ENCODE assay signal across 9 cellular contexts in the genomic region with DNA sequence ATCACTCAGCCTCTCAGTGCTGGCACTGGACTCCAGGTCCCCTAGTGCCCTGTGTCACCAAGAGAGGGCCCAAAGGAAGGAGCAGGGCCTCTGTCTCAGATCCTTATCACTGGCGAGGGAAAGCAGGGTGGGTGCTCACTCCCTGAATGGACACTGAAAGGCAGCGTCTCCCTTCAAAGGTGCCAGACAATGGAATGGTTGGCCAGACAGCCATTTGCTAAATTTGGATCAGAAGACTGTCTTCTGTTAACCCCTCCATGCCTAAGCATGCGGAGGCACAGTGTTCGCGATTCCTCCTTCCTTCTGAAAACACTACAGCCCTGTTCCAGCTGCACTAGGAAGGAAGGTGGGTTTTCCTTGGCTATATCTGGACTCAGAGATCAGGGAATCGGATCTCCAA. TPM values are rescaled to one million over a fixed set of nuclear protein-coding genes. Genes with fewer than 3 reads are reported as not detected.
DNase-seq lines count a peak whose midpoint lies in the region; ATAC-seq and TF ChIP-seq lines count a peak whose summit lies in the region.
"Had no signal": no experiment of that assay in that cellular context is flagged by ENCODE, and none has a peak within 500 bp of the region (broad histone marks: within the 10 kb centered on the region; RNA-seq: fewer than 3 reads in every experiment).

No MANE protein-coding gene starts in this region.

- ATAC-seq in T-cell (replicated peaks in 1 of 4) (no peak), HG02571 (IDR thresholded peaks at IDR 0.05; ENCODE audit: unreplicated experiment) (no peak)

- H3K4me3 Mint-ChIP-seq in T-cell, result peak overlapping the region in 2 of 3 donors; percentile 31 to 96
- H3K4me3 Mint-ChIP-seq in glutamatergic neuron (ENCODE audit: unreplicated experiment), result peak overlapping the region; percentile 63

- H3K4me3 ChIP-seq in GM12864 (ENCODE audit: low read depth, low read length), result no peak overlapping the region
- H3K4me3 ChIP-seq in skeletal muscle satellite cell (ENCODE audit: low read length), result peak overlapping the region; percentile 60

- DNase-seq in GM12864 (ENCODE audit: low read depth) (no peak), T-cell (no peak), glutamatergic neuron (no peak), cerebellar nuclear complex (lab: John Stamatoyannopoulos, UW) (no peak)
- no peak for DNase-seq in activated CD4-positive, alpha-beta T cell treated with anti-CD3 and anti-CD28 coated beads, Interleukin-2, amount 50 U/mL, for 1 hour
- no peak for DNase-seq in central memory CD4-positive, alpha-beta T cell

- peaks cover 9 to 25% of the 10 kb centered on the region in 2 donors for H3K27me3 Mint-ChIP-seq in T-cell
- H3K27me3 Mint-ChIP-seq in glutamatergic neuron (ENCODE audit: unreplicated experiment), result peaks cover 28% of the 10 kb centered on the region

- H3K9ac ChIP-seq in skeletal muscle satellite cell (ENCODE audit: low read depth, low read length), result no peak overlapping the region

- H3K4me2 ChIP-seq in skeletal muscle satellite cell (ENCODE audit: low read length), result peak overlapping the region; percentile 81

- H3K36me3 ChIP-seq in skeletal muscle satellite cell (ENCODE audit: insufficient read depth, low read length), result no peaks in the 10 kb centered on the region
- H3K36me3 ChIP-seq: HAP-1 had no signal

- CTCF ChIA-PET in T-cell (lab: Charles Lee), result interaction anchor here (0.5 to 3.1 kb wide), 18 partner anchors 9 to 1702 kb away, joined by 3 to 26 read pairs (median 4); partner anchors contain the start of genes MLLT6 (in 1 of the 2) and RPL23 (in 1 of the 2)

- no peaks in the 10 kb centered on the region for H3K9me3 ChIP-seq in skeletal muscle satellite cell (replicated peaks; ENCODE audit: low read length)
- H3K9me3 ChIP-seq: HAP-1 had no signal

- H3K27ac Mint-ChIP-seq in T-cell (no peak overlapping the region), glutamatergic neuron (ENCODE audit: unreplicated experiment) (no peak overlapping the region)

- H3K4me1 Mint-ChIP-seq in T-cell (peaks cover 20 to 31% (median 20%) of the 10 kb centered on the region in 3 donors), glutamatergic neuron (ENCODE audit: low read depth, unreplicated experiment) (peaks cover 8% of the 10 kb centered on the region)

- peaks cover 72% of the 10 kb centered on the region for H3K27me3 ChIP-seq in skeletal muscle satellite cell (ENCODE audit: control insufficient read depth, insufficient read depth, low read length)

- H3K9me3 Mint-ChIP-seq in T-cell, result no peaks in the 10 kb centered on the region
- peaks cover 7% of the 10 kb centered on the region for H3K9me3 Mint-ChIP-seq in glutamatergic neuron (ENCODE audit: unreplicated experiment)

- POLR2A ChIA-PET in T-cell (lab: Charles Lee), result interaction anchor here in 1 of 2 donors (0.6 kb wide), 1 partner anchor 589 kb away, joined by 5 read pairs; no protein-coding TSS in a partner anchor

- H3K36me3 Mint-ChIP-seq in T-cell (no peaks in the 10 kb centered on the region), glutamatergic neuron (ENCODE audit: unreplicated experiment) (no peaks in the 10 kb centered on the region)

- TF ChIP-seq CTCF in GM12864 (IDR thresholded peaks at IDR 0.05; ENCODE audit: low read depth, low read length, missing control alignments) (peak; percentile 1), glutamatergic neuron (IDR thresholded peaks at IDR 0.05; ENCODE audit: partially characterized antibody, unreplicated experiment) (no peak)

- peaks cover 17% of the 10 kb centered on the region for H3K4me1 ChIP-seq in skeletal muscle satellite cell (ENCODE audit: control insufficient read depth, insufficient read depth, low read length)

RNA-seq across cellular contexts. Expression of gene SRCIN1, which starts 48.4 kb away (rescaled TPM):
- total RNA-seq in T-cell (under 1 TPM in 4 of 5 donors, not detected in 1; 0.13 to 0.85 (median 0.28) TPM), glutamatergic neuron (ENCODE audit: unreplicated experiment) (20.8 TPM)
- total RNA-seq in skeletal muscle satellite cell (2012; rRNA removed), result under 0.01 TPM in 1 of 2 replicates, not detected in the other

Comparison
In these comparisons a context has a peak if more than half of its experiments do, and no peak if none do; other contexts are left out.
1. RNA of gene SRCIN1, which starts 48.4 kb away (total RNA-seq): 20.8 TPM in glutamatergic neuron (single experiment); 0.13 to 0.85 TPM in T-cell; every median in the first group is over 10 times any median in the second.